Comparison of ENCODE assay signal across 8 cellular contexts in the genomic region with DNA sequence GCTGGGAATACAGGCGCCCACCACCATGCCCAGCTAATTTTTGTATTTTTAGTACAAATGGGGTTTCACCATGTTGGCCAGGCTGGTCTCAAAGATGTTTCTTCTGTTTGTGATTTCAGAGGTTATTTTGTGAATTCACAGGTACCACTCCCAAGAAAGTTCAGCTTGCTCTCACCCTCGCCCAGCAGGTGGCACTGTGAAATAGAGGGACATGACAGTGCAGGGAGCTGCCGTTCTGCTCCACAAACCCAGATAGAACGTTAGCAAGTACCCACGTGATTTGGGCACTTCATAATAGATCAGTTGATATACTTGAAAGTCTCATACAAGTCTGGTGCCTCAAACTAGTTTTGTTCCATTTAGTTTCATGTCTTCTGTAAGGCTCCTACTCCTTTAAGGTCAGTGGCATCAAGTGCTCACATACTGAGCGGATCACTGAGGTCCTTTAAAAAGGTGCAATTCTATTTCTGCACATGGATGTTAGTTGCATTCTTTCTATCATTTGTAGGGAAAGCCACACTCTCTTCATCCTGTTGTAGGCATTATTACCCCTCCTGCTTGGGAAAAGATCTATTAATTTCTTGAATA. TPM values are rescaled to one million over a fixed set of nuclear protein-coding genes. Genes with fewer than 3 reads are reported as not detected.
DNase-seq lines count a peak whose midpoint lies in the region; ATAC-seq, FAIRE-seq and TF ChIP-seq lines count a peak whose summit lies in the region.

No MANE protein-coding gene starts in this region.

- no peaks in the 10 kb centered on the region for H3K9me3 Mint-ChIP-seq in activated T-cell treated with anti-CD3 and anti-CD28 coated beads, Interleukin-2, amount 50 U/mL, for 4 hours

- peak; percentile 74 for DNase-seq in COR-L47 (lab: John Stamatoyannopoulos, UW)
- peak; percentile 81 for DNase-seq in KBM-7
- peak; percentile 25 for DNase-seq in RCC 7860 (ENCODE audit: low spot score)
- DNase-seq in activated T-cell treated with anti-CD3 and anti-CD28 coated beads, Interleukin-2, amount 50 U/mL, for 4 hours = peak; percentile 69
- peak; percentile 78 for DNase-seq in fibroblast of pulmonary artery (ENCODE audit: low read depth)

- H3K4me1 ChIP-seq in neutrophil (ENCODE audit: control insufficient read depth in 1 of 2, insufficient read depth in 1 of 2, low read depth in 1 of 2, low read length in 1 of 2) (peaks cover 54 to 56% of the 10 kb centered on the region in 2 experiments), subcutaneous abdominal adipose tissue (ENCODE audit: control insufficient read depth in 5 of 5, insufficient read depth in 5 of 5, low read length in 5 of 5) (peaks cover 0 to 32% (median 28%) of the 10 kb centered on the region in 5 donors)

- no peak for FAIRE-seq in RCC 7860 (lab: Jason Lieb, UNC)

- H3K4me1 Mint-ChIP-seq in activated T-cell treated with anti-CD3 and anti-CD28 coated beads, Interleukin-2, amount 50 U/mL, for 4 hours (ENCODE audit: low read depth) = peaks cover 33% of the 10 kb centered on the region

- H3K36me3 ChIP-seq in neutrophil = no peaks in the 10 kb centered on the region
- H3K36me3 ChIP-seq in subcutaneous abdominal adipose tissue (ENCODE audit: control insufficient read depth in 5 of 5, insufficient read depth in 5 of 5, low read length in 5 of 5) = no peaks in the 10 kb centered on the region

- H3K27me3 Mint-ChIP-seq in activated T-cell treated with anti-CD3 and anti-CD28 coated beads, Interleukin-2, amount 50 U/mL, for 4 hours (ENCODE audit: low read depth) = no peaks in the 10 kb centered on the region

- H3K9me3 ChIP-seq in neutrophil (no peaks in the 10 kb centered on the region), subcutaneous abdominal adipose tissue (ENCODE audit: control insufficient read depth in 5 of 5, low read length in 5 of 5) (no peaks in the 10 kb centered on the region)

- TF ChIP-seq CTCF in fibroblast of pulmonary artery (IDR thresholded peaks at IDR 0.05; ENCODE audit: low read length, missing control alignments) (peak; percentile 79), neutrophil (IDR thresholded peaks at IDR 0.05) (peak; percentile 73)

- no peak overlapping the region for H3K4me3 ChIP-seq in fibroblast of pulmonary artery (replicated peaks; ENCODE audit: low read depth, low read length)
- peak overlapping the region in 1 of 2 experiments; percentile 11 for H3K4me3 ChIP-seq in neutrophil (ENCODE audit: low read depth in 1 of 2, low read length in 1 of 2)
- peak overlapping the region in 1 of 5 donors; percentile 36 for H3K4me3 ChIP-seq in subcutaneous abdominal adipose tissue (ENCODE audit: low read depth in 1 of 5, low read length in 5 of 5)

- peak; percentile 57 for ATAC-seq in GM21447 (IDR thresholded peaks at IDR 0.05; ENCODE audit: unreplicated experiment)
- ATAC-seq in activated T-cell treated with anti-CD3 and anti-CD28 coated beads, Interleukin-2, amount 50 U/mL, for 4 hours = peak; percentile 81 to 89

- no peaks in the 10 kb centered on the region for H3K36me3 Mint-ChIP-seq in activated T-cell treated with anti-CD3 and anti-CD28 coated beads, Interleukin-2, amount 50 U/mL, for 4 hours (ENCODE audit: insufficient read depth)

- H3K27me3 ChIP-seq in neutrophil (no peaks in the 10 kb centered on the region), subcutaneous abdominal adipose tissue (ENCODE audit: control insufficient read depth in 5 of 5, insufficient read depth in 4 of 5, low read length in 5 of 5) (no peaks in the 10 kb centered on the region)

- H3K9ac ChIP-seq in subcutaneous abdominal adipose tissue (ENCODE audit: low read length in 5 of 5) = no peak overlapping the region

- in situ Hi-C loops in KBM-7 (cut with MboI; ENCODE audit: low pct_unique_long_range_greater_than_20kb, low sequenced_read_pairs) = loop anchor here (25.0 kb wide), 1 partner anchor 207 kb away; no protein-coding TSS in a partner anchor

- H3K27ac ChIP-seq in neutrophil (peak overlapping the region; percentile 72), subcutaneous abdominal adipose tissue (ENCODE audit: low read depth, low read length) (peak overlapping the region; percentile 27)

- no peak overlapping the region for H3K4me3 Mint-ChIP-seq in activated T-cell treated with anti-CD3 and anti-CD28 coated beads, Interleukin-2, amount 50 U/mL, for 4 hours

RNA-seq across cellular contexts. Expression of gene FILIP1L, which starts 45.4 kb away (rescaled TPM):
- under 1 TPM in 2 of 3 donors, not detected in 1; 0.08 to 0.28 TPM for total RNA-seq in activated T-cell treated with anti-CD3 and anti-CD28 coated beads, Interleukin-2, amount 50 U/mL, for 4 hours

Comparison
In these comparisons a context has a peak if more than half of its experiments do, and no peak if none do; other contexts are left out.
1. DNase-seq: peak in every context shown above with its lines; median percentile 81 in KBM-7; 78 in fibroblast of pulmonary artery; 74 in COR-L47; 69 in activated T-cell treated with anti-CD3 and anti-CD28 coated beads, Interleukin-2, amount 50 U/mL, for 4 hours; 25 in RCC 7860.